ENCODE assay signal across 9 cellular contexts in the genomic region with DNA sequence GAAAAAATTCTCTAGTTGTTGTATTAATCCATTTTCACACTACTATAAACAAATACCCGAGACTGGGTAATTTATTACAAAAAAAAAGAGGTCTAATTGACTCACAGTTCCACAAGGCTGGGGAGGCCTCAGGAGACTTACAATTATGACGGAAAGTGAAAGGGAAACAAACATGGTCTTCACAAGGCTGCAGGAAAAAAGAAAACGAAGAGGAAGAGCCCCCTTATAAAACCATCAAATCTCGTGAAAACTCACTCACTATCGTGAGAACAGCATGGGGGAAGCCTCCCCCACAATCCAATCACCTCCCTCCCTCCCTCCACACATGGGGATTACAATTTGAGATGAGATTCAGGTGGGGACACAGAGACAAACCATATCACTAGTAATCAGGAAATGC.
A peak's percentile ranks its signal among the peaks of the same experiment; 100 is the strongest.
DNase-seq lines count a peak whose midpoint lies in the region; ATAC-seq and TF ChIP-seq lines count a peak whose summit lies in the region.
"Had no signal": no experiment of that assay in that cellular context is flagged by ENCODE, and none has a peak within 500 bp of the region (broad histone marks: within the 10 kb centered on the region; RNA-seq: fewer than 3 reads in every experiment).

No MANE protein-coding gene starts in this region.

- H3K27ac ChIP-seq in BLaER1 treated with 17β-estradiol and CSF1 and Interleukin-3, amounts not matched to agents 10 nM and 100 nM = peak overlapping the region in 7 of 11 experiments; percentile 9 to 66 (median 48); a peak in 11 of 22 replicates
- H3K27ac ChIP-seq in vagina = no peak overlapping the region

- ATAC-seq in GM19043 (IDR thresholded peaks at IDR 0.05; ENCODE audit: low read depth, unreplicated experiment) (peak; percentile 84), HG03159 (IDR thresholded peaks at IDR 0.05; ENCODE audit: unreplicated experiment) (peak; percentile 70)

- no peaks in the 10 kb centered on the region for H4K20me1 ChIP-seq in BLaER1 treated with 17β-estradiol and CSF1 and Interleukin-3, amounts not matched to agents 10 nM and 100 nM

- H3K36me3 Mint-ChIP-seq in activated naive CD8-positive, alpha-beta T cell treated with anti-CD3 and anti-CD28 coated beads for 36 hours = no peaks in the 10 kb centered on the region

- peak overlapping the region; percentile 19 to 50 (median 38); a peak in 17 of 22 replicates for H3K4me2 ChIP-seq in BLaER1 treated with 17β-estradiol and CSF1 and Interleukin-3, amounts not matched to agents 10 nM and 100 nM

- peaks cover 0 to 15% (median 0%) of the 10 kb centered on the region in 11 experiments; a peak in 4 of 22 replicates for H3K27me3 ChIP-seq in BLaER1 treated with 17β-estradiol and CSF1 and Interleukin-3, amounts not matched to agents 10 nM and 100 nM
- H3K27me3 ChIP-seq in vagina = no peaks in the 10 kb centered on the region

- H3K9ac ChIP-seq in BLaER1 treated with 17β-estradiol and CSF1 and Interleukin-3, amounts not matched to agents 10 nM and 100 nM = peak overlapping the region in 1 of 11 experiments; percentile 25; a peak in 1 of 22 replicates

- peaks cover 2% of the 10 kb centered on the region for H3K9me3 Mint-ChIP-seq in activated naive CD8-positive, alpha-beta T cell treated with anti-CD3 and anti-CD28 coated beads for 36 hours

- no peak overlapping the region for H3K4me3 ChIP-seq in BLaER1 treated with 17β-estradiol and CSF1 and Interleukin-3, amounts not matched to agents 10 nM and 100 nM
- H3K4me3 ChIP-seq in vagina = no peak overlapping the region

- H3K4me1 Mint-ChIP-seq in activated naive CD8-positive, alpha-beta T cell treated with anti-CD3 and anti-CD28 coated beads for 36 hours = peaks cover 8% of the 10 kb centered on the region

- peaks cover 0 to 17% (median 6%) of the 10 kb centered on the region in 10 experiments; a peak in 7 of 20 replicates for H3K4me1 ChIP-seq in BLaER1 treated with 17β-estradiol and CSF1 and Interleukin-3, amounts not matched to agents 10 nM and 100 nM
- H3K4me1 ChIP-seq in vagina = no peaks in the 10 kb centered on the region

- H3K27ac Mint-ChIP-seq in activated naive CD8-positive, alpha-beta T cell treated with anti-CD3 and anti-CD28 coated beads for 36 hours = peak overlapping the region; percentile 70

- H3K4me3 Mint-ChIP-seq in activated naive CD8-positive, alpha-beta T cell treated with anti-CD3 and anti-CD28 coated beads for 36 hours = no peak overlapping the region

- no peaks in the 10 kb centered on the region for H3K27me3 Mint-ChIP-seq in activated naive CD8-positive, alpha-beta T cell treated with anti-CD3 and anti-CD28 coated beads for 36 hours

- no peak for TF ChIP-seq POLR2A in vagina (IDR thresholded peaks at IDR 0.05)

- H3K36me3 ChIP-seq in BLaER1 treated with 17β-estradiol and CSF1 and Interleukin-3, amounts not matched to agents 10 nM and 100 nM = no peaks in the 10 kb centered on the region
- no peaks in the 10 kb centered on the region for H3K36me3 ChIP-seq in vagina

- intact Hi-C loops in vagina (cut with DNase I) = no loop called here

- peak; percentile 1 for DNase-seq in activated naive CD8-positive, alpha-beta T cell treated with anti-CD3 and anti-CD28 coated beads for 36 hours
- DNase-seq in vagina (ENCODE audit: extremely low spot score in 2 of 2) (no peak), RKO (ENCODE audit: low spot score) (no peak), NCI-H2029 treated with DMSO at 0.1 percent for 48 hours (lab: John Stamatoyannopoulos, UW) (no peak), SKM-1 (lab: John Stamatoyannopoulos, UW; ENCODE audit: unreplicated experiment) (no peak)
- DNase-seq: NCI-H226 had no signal

- TF ChIP-seq CTCF in vagina (IDR thresholded peaks at IDR 0.05) = no peak

- H3K9me3 ChIP-seq in BLaER1 treated with 17β-estradiol and CSF1 and Interleukin-3, amounts not matched to agents 10 nM and 100 nM (replicated peaks in 1 of 11) = peaks cover 0 to 15% (median 7%) of the 10 kb centered on the region in 11 experiments; a peak in 8 of 22 replicates
- no peaks in the 10 kb centered on the region for H3K9me3 ChIP-seq in vagina
